Comparison of ENCODE assay signal across 8 cellular contexts in genomic region chr14:73173092-73173735, GRCh38. TPM values are rescaled to one million over a fixed set of nuclear protein-coding genes. Genes with fewer than 3 reads are reported as not detected.
DNase-seq lines count a peak whose midpoint lies in the region; ATAC-seq, FAIRE-seq and TF ChIP-seq lines count a peak whose summit lies in the region.

No MANE protein-coding gene starts in this region.

- ATAC-seq in HG03159 (IDR thresholded peaks at IDR 0.05; ENCODE audit: unreplicated experiment) (no peak), GM21528 (IDR thresholded peaks at IDR 0.05; ENCODE audit: low FRiP score, unreplicated experiment) (no peak)

- no peak for DNase-seq in activated T-cell treated with anti-CD3 and anti-CD28 coated beads, Interleukin-2, amount 50 U/mL, for 24 hours
- DNase-seq in activated T-cell treated with anti-CD3 and anti-CD28 coated beads, Interleukin-2, amount 50 U/mL, for 1 hour: no peak
- DNase-seq in MV-4-11 (lab: John Stamatoyannopoulos, UW) (peak; percentile 19), astrocyte (ENCODE audit: low read depth) (peak; percentile 39), GDM1 (lab: John Stamatoyannopoulos, UW) (no peak)

- FAIRE-seq in astrocyte (lab: Jason Lieb, UNC): no peak

- no peak overlapping the region for H2AFZ ChIP-seq in astrocyte (ENCODE audit: low read depth, low read length)

- H3K9me3 Mint-ChIP-seq in activated T-cell treated with anti-CD3 and anti-CD28 coated beads, Interleukin-2, amount 50 U/mL, for 24 hours: no peaks in the 10 kb centered on the region
- no peaks in the 10 kb centered on the region for H3K9me3 Mint-ChIP-seq in astrocyte (ENCODE audit: unreplicated experiment)

- no peak overlapping the region for H3K4me2 ChIP-seq in astrocyte (ENCODE audit: low read length)

- no peaks in the 10 kb centered on the region for H3K4me1 ChIP-seq in astrocyte (ENCODE audit: insufficient read depth, low read length)
- peaks cover 0 to 7% (median 0%) of the 10 kb centered on the region in 4 donors for H3K4me1 ChIP-seq in liver (ENCODE audit: control insufficient read depth in 4 of 4, insufficient read depth in 4 of 4, low read length in 3 of 4)

- peak overlapping the region; percentile 8 for H3K27ac Mint-ChIP-seq in activated T-cell treated with anti-CD3 and anti-CD28 coated beads, Interleukin-2, amount 50 U/mL, for 24 hours
- H3K27ac Mint-ChIP-seq in astrocyte (ENCODE audit: unreplicated experiment): no peak overlapping the region

- H3K79me2 ChIP-seq in astrocyte (ENCODE audit: insufficient read depth, low read length): no peaks in the 10 kb centered on the region

- no peak overlapping the region for H3K4me3 ChIP-seq in astrocyte (ENCODE audit: insufficient read depth, low read depth, low read length)
- H3K4me3 ChIP-seq in liver (ENCODE audit: low read depth in 1 of 3, low read length in 3 of 3): no peak overlapping the region

- peaks cover 6% of the 10 kb centered on the region for H4K20me1 ChIP-seq in astrocyte (ENCODE audit: insufficient read depth, low read length)

- peak; percentile 80 to 81 for TF ChIP-seq RAD21 in liver (IDR thresholded peaks at IDR 0.05)

- H3K4me3 Mint-ChIP-seq in activated T-cell treated with anti-CD3 and anti-CD28 coated beads, Interleukin-2, amount 50 U/mL, for 24 hours: no peak overlapping the region
- H3K4me3 Mint-ChIP-seq in astrocyte (ENCODE audit: unreplicated experiment): no peak overlapping the region

- H3K36me3 ChIP-seq in astrocyte (ENCODE audit: insufficient read depth, low read length): peaks cover 22% of the 10 kb centered on the region
- peaks cover 9 to 59% (median 35%) of the 10 kb centered on the region in 4 donors for H3K36me3 ChIP-seq in liver (ENCODE audit: control insufficient read depth in 4 of 4, insufficient read depth in 3 of 4, low read depth in 1 of 4, low read length in 3 of 4)

- H3K27me3 Mint-ChIP-seq in activated T-cell treated with anti-CD3 and anti-CD28 coated beads, Interleukin-2, amount 50 U/mL, for 24 hours: no peaks in the 10 kb centered on the region
- no peaks in the 10 kb centered on the region for H3K27me3 Mint-ChIP-seq in astrocyte (ENCODE audit: low read depth, unreplicated experiment)

- no peak overlapping the region for H3K27ac ChIP-seq in astrocyte (ENCODE audit: low read depth, low read length)
- no peak overlapping the region for H3K27ac ChIP-seq in liver (ENCODE audit: low read depth in 1 of 2, low read length in 2 of 2)

- TF ChIP-seq CTCF in astrocyte (IDR thresholded peaks at IDR 0.05; ENCODE audit: insufficient read depth, low read depth, low read length): peak; percentile 57
- TF ChIP-seq CTCF in liver (IDR thresholded peaks at IDR 0.05; ENCODE audit: low read depth, low read length, missing input control): peak; percentile 28

- no peaks in the 10 kb centered on the region for H3K9me3 ChIP-seq in astrocyte (ENCODE audit: insufficient read depth, low read depth, low read length)
- no peaks in the 10 kb centered on the region for H3K9me3 ChIP-seq in liver (ENCODE audit: control insufficient read depth in 4 of 4, low read length in 3 of 4)

- H3K36me3 Mint-ChIP-seq in activated T-cell treated with anti-CD3 and anti-CD28 coated beads, Interleukin-2, amount 50 U/mL, for 24 hours (ENCODE audit: low read depth): peaks cover 92% of the 10 kb centered on the region
- peaks cover 20% of the 10 kb centered on the region for H3K36me3 Mint-ChIP-seq in astrocyte (ENCODE audit: low read depth, unreplicated experiment)

- peaks cover 3% of the 10 kb centered on the region for H3K4me1 Mint-ChIP-seq in activated T-cell treated with anti-CD3 and anti-CD28 coated beads, Interleukin-2, amount 50 U/mL, for 24 hours (ENCODE audit: low read depth)
- no peaks in the 10 kb centered on the region for H3K4me1 Mint-ChIP-seq in astrocyte (ENCODE audit: low read depth, unreplicated experiment)

- 68% methylated on average over 3 of the region's 3 CpGs for WGBS in liver

- H3K9ac ChIP-seq in astrocyte (ENCODE audit: low read length) (no peak overlapping the region), liver (ENCODE audit: low read depth in 1 of 2, low read length in 2 of 2) (no peak overlapping the region)

- H3K27me3 ChIP-seq in astrocyte (ENCODE audit: insufficient read depth, low read length) (no peaks in the 10 kb centered on the region), liver (ENCODE audit: control insufficient read depth in 4 of 4, insufficient read depth in 4 of 4, low read length in 3 of 4) (no peaks in the 10 kb centered on the region)

TF ChIP-seq in liver, 16 proteins besides CTCF, POLR2A, EP300 and RAD21:
- TF ChIP-seq GABPA (IDR thresholded peaks at IDR 0.05 in 1 of 2, conservative IDR thresholded peaks at IDR 0.05 in 1 of 2): no peak
- TF ChIP-seq FOXA2 (IDR thresholded peaks at IDR 0.05): no peak
- no peak for TF ChIP-seq FOXA1 (IDR thresholded peaks at IDR 0.05)
- TF ChIP-seq YY1 (IDR thresholded peaks at IDR 0.05): no peak
- no peak for TF ChIP-seq NR2F2 (IDR thresholded peaks at IDR 0.05)
- no peak for TF ChIP-seq ATF3 (IDR thresholded peaks at IDR 0.05)
- no peak for TF ChIP-seq MAX (IDR thresholded peaks at IDR 0.05)

RNA-seq across cellular contexts. Expression of gene PSEN1, which starts 36.9 kb away (rescaled TPM):
- total RNA-seq in astrocyte (89.5 and 91.1 TPM in 2 replicates), liver (10 to 100 TPM; 23.0 to 36.2 TPM)
- 10 to 100 TPM; 10.4 to 16.7 TPM for polyA plus RNA-seq in liver

Comparison
In these comparisons a context has a peak if more than half of its experiments do, and no peak if none do; other contexts are left out.
1. DNase-seq: peak in MV-4-11 (single experiment) and astrocyte (single experiment); none in activated T-cell treated with anti-CD3 and anti-CD28 coated beads, Interleukin-2, amount 50 U/mL, for 24 hours (single experiment), activated T-cell treated with anti-CD3 and anti-CD28 coated beads, Interleukin-2, amount 50 U/mL, for 1 hour (single experiment) and GDM1 (single experiment).